In genomic region chr1:19536519-19536918, GRCh38 we compare ENCODE assay signal across 35 cellular contexts.
"Had no signal": no experiment of that assay in that cellular context is flagged by ENCODE, and none has a peak within 500 bp of the region (broad histone marks: within the 10 kb centered on the region; RNA-seq: fewer than 3 reads in every experiment).

No MANE protein-coding gene starts in this region.

- H3K9me3 ChIP-seq: MG63 had no signal

- H3K27me3 ChIP-seq: MG63 had no signal

- H3K36me3 ChIP-seq: MG63 had no signal

- DNase-seq: Karpas-422, Kasumi-1, MG63, MM.1S, MV-4-11, NCI-H1048, NCI-H1092, NCI-H1092 treated with DMSO at 0.1 percent for 48 hours, NCI-H1105, NCI-H1105 treated with DMSO at 0.1 percent for 48 hours, NCI-H1417, NCI-H1417 treated with DMSO at 0.1 percent for 48 hours, NCI-H1436, NCI-H1436 treated with DMSO at 0.1 percent for 48 hours, NCI-H146, NCI-H1694, NCI-H1694 treated with DMSO at 0.1 percent for 48 hours, NCI-H187, NCI-H187 treated with DMSO at 0.1 percent for 48 hours, NCI-H1930, NCI-H2029, NCI-H2029 treated with DMSO at 0.1 percent for 48 hours, NCI-H2081, NCI-H2081 treated with DMSO at 0.1 percent for 48 hours, NCI-H2107, NCI-H2171, NCI-H2171 treated with DMSO at 0.1 percent for 48 hours, NCI-H2227 treated with DMSO at 0.1 percent for 48 hours, NCI-H226, NCI-H345, NCI-H446, NCI-H446 treated with DMSO at 0.1 percent for 48 hours, NCI-H510A, NCI-H510A treated with DMSO at 0.1 percent for 48 hours, NCI-H524 had no signal

- H3K4me3 ChIP-seq: MG63 had no signal
